Comparison of ENCODE assay signal across 8 cellular contexts in genomic region chr1:2412395-2412772, GRCh38.
DNase-seq lines count a peak whose midpoint lies in the region; ATAC-seq and TF ChIP-seq lines count a peak whose summit lies in the region.

Gene PEX10 (minus strand): TSS chr1:2412564. CDS start chr1:2412502, 62 bp downstream.

- H3K9me3 Mint-ChIP-seq in activated naive CD4-positive, alpha-beta T cell treated with anti-CD3 and anti-CD28 coated beads, Interleukin-2, amount 50 U/mL, for 24 hours: no peaks in the 10 kb centered on the region

- H3K4me3 Mint-ChIP-seq in activated naive CD4-positive, alpha-beta T cell treated with anti-CD3 and anti-CD28 coated beads, Interleukin-2, amount 50 U/mL, for 24 hours: peak within 1 kb of the TSS; percentile 93

- ATAC-seq in HG02588 (IDR thresholded peaks at IDR 0.05; ENCODE audit: unreplicated experiment) (peak; percentile 78), SK-N-SH treated with all-trans-retinoic acid at 6 μM for 48 hours (peak; percentile 85)

- H3K4me3 ChIP-seq in GM08714 (ENCODE audit: low read length): peak within 1 kb of the TSS; percentile 82

- no peaks in the 10 kb centered on the region for H3K27me3 Mint-ChIP-seq in activated naive CD4-positive, alpha-beta T cell treated with anti-CD3 and anti-CD28 coated beads, Interleukin-2, amount 50 U/mL, for 24 hours

- peak within 1 kb of the TSS; percentile 98 for H3K27ac Mint-ChIP-seq in activated naive CD4-positive, alpha-beta T cell treated with anti-CD3 and anti-CD28 coated beads, Interleukin-2, amount 50 U/mL, for 24 hours

- peaks cover 32% of the 10 kb centered on the region for H3K4me1 Mint-ChIP-seq in activated naive CD4-positive, alpha-beta T cell treated with anti-CD3 and anti-CD28 coated beads, Interleukin-2, amount 50 U/mL, for 24 hours

- DNase-seq in NCI-H1048 (lab: John Stamatoyannopoulos, UW): peak; percentile 96
- peak; percentile 91 for DNase-seq in globus pallidus (ENCODE audit: low spot score)
- DNase-seq in nucleus accumbens (lab: John Stamatoyannopoulos, UW): peak; percentile 56 to 97 (median 90)
- peak; percentile 91 for DNase-seq in superior temporal gyrus (ENCODE audit: extremely low spot score)

- no peaks in the 10 kb centered on the region for H3K36me3 Mint-ChIP-seq in activated naive CD4-positive, alpha-beta T cell treated with anti-CD3 and anti-CD28 coated beads, Interleukin-2, amount 50 U/mL, for 24 hours

TF ChIP-seq in SK-N-SH treated with all-trans-retinoic acid at 6 μM for 48 hours, 23 proteins besides CTCF, POLR2A, EP300 and RAD21:
- no peak for TF ChIP-seq ESRRG (CRISPR knock-in tag; IDR thresholded peaks at IDR 0.05)
- no peak for TF ChIP-seq BACH2 (CRISPR knock-in tag; IDR thresholded peaks at IDR 0.05; ENCODE audit: borderline replicate concordance)
- TF ChIP-seq, protein P1, sequence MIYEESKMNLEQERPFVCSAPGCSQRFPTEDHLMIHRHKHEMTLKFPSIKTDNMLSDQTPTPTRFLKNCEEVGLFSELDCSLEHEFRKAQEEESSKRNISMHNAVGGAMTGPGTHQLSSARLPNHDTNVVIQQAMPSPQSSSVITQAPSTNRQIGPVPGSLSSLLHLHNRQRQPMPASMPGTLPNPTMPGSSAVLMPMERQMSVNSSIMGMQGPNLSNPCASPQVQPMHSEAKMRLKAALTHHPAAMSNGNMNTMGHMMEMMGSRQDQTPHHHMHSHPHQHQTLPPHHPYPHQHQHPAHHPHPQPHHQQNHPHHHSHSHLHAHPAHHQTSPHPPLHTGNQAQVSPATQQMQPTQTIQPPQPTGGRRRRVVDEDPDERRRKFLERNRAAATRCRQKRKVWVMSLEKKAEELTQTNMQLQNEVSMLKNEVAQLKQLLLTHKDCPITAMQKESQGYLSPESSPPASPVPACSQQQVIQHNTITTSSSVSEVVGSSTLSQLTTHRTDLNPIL (CRISPR knock-in tag; IDR thresholded peaks at IDR 0.05; ENCODE audit: low read depth): no peak
- no peak for TF ChIP-seq ZC3H10 (CRISPR knock-in tag; IDR thresholded peaks at IDR 0.05)
- no peak for TF ChIP-seq PATZ1 (CRISPR knock-in tag; IDR thresholded peaks at IDR 0.05; ENCODE audit: borderline replicate concordance)
TF ChIP-seq in SK-N-SH treated with all-trans-retinoic acid at 6 μM for 48 hours: peak in this region for 0.

Comparison
In these comparisons a context has a peak if more than half of its experiments do, and no peak if none do; other contexts are left out.
1. Peak in every context shown above with its lines: DNase-seq, ATAC-seq and H3K4me3 ChIP-seq.